In genomic region chr1:17139637-17140036, GRCh38 we compare ENCODE assay signal across 15 cellular contexts. TPM values are rescaled to one million over a fixed set of nuclear protein-coding genes. Genes with fewer than 3 reads are reported as not detected.
DNase-seq lines count a peak whose midpoint lies in the region; ATAC-seq and TF ChIP-seq lines count a peak whose summit lies in the region.
"Had no signal": no experiment of that assay in that cellular context is flagged by ENCODE, and none has a peak within 500 bp of the region (broad histone marks: within the 10 kb centered on the region; RNA-seq: fewer than 3 reads in every experiment).

No MANE protein-coding gene starts in this region.

- intact Hi-C loops in activated B cell treated with CpG ODN at 0.5 μM for 24 hours (cut with micrococcal nuclease) = no loop called here

- TF ChIP-seq CTCF in activated B cell treated with CpG ODN at 0.5 μM for 24 hours (IDR thresholded peaks at IDR 0.05) = no peak
- no peak for TF ChIP-seq CTCF in GM10266 (IDR thresholded peaks at IDR 0.05; ENCODE audit: control insufficient read depth, insufficient read depth, low read depth, missing control alignments)

- ATAC-seq in activated B cell treated with CpG ODN at 0.5 μM for 24 hours (ENCODE audit: low read depth) (no peak), esophagus mucosa (peak; percentile 92), GM18519 (IDR thresholded peaks at IDR 0.05; ENCODE audit: low FRiP score, unreplicated experiment) (no peak)
- ATAC-seq: HCT116 had no signal

- peak; percentile 19 for DNase-seq in DMS53 (lab: John Stamatoyannopoulos, UW)
- no peak for DNase-seq in DMS53 treated with DMSO at 0.1 percent for 48 hours (lab: John Stamatoyannopoulos, UW; ENCODE audit: unreplicated experiment)
- DNase-seq in activated B cell treated with CpG ODN at 0.5 μM for 24 hours = no peak
- no peak for DNase-seq in activated CD4-positive, alpha-beta T cell treated with anti-CD3 and anti-CD28 coated beads, Interleukin-2, amount 50 U/mL, for 4 hours
- DNase-seq in GDM1 (lab: John Stamatoyannopoulos, UW) = no peak
- no peak for DNase-seq in GM10266 (ENCODE audit: extremely low spot score)
- DNase-seq: Caco-2; CD8-positive, alpha-beta memory T cell; GM23248; IMR-90; KBM-7 had no signal

- CTCF ChIA-PET in activated B cell treated with CpG ODN at 0.5 μM for 24 hours (lab: Charles Lee) = no interaction called here

- H3K27ac Mint-ChIP-seq in activated B cell treated with CpG ODN at 0.5 μM for 24 hours = peak overlapping the region; percentile 56

- no peak overlapping the region for H3K4me3 Mint-ChIP-seq in activated B cell treated with CpG ODN at 0.5 μM for 24 hours
- H3K4me3 Mint-ChIP-seq: CD14-positive monocyte; CD8-positive, alpha-beta memory T cell had no signal

- H3K36me3 Mint-ChIP-seq in activated B cell treated with CpG ODN at 0.5 μM for 24 hours (ENCODE audit: low read depth) = no peaks in the 10 kb centered on the region
- H3K36me3 Mint-ChIP-seq: CD8-positive, alpha-beta memory T cell had no signal

- H3K4me1 Mint-ChIP-seq in activated B cell treated with CpG ODN at 0.5 μM for 24 hours = peaks cover 33% of the 10 kb centered on the region
- H3K4me1 Mint-ChIP-seq: CD8-positive, alpha-beta memory T cell had no signal

- H3K27me3 Mint-ChIP-seq in activated B cell treated with CpG ODN at 0.5 μM for 24 hours = peaks cover 3% of the 10 kb centered on the region

- POLR2A ChIA-PET in activated B cell treated with CpG ODN at 0.5 μM for 24 hours (lab: Charles Lee) = interaction anchor here (4.1 kb wide), 1 partner anchor 12 kb away, joined by 98 read pairs; no protein-coding TSS in a partner anchor

- no peaks in the 10 kb centered on the region for H3K9me3 Mint-ChIP-seq in activated B cell treated with CpG ODN at 0.5 μM for 24 hours

RNA-seq across cellular contexts. Expression of gene PADI2, which starts 20.4 kb away (rescaled TPM):
- total RNA-seq in activated B cell treated with CpG ODN at 0.5 μM for 24 hours (7.2 and 9.9 TPM in 2 replicates), esophagus mucosa (0.92 TPM)
- total RNA-seq: CD8-positive, alpha-beta memory T cell; IMR-90 had no signal
